31 cellular contexts compared by ENCODE assay signal in the genomic region with DNA sequence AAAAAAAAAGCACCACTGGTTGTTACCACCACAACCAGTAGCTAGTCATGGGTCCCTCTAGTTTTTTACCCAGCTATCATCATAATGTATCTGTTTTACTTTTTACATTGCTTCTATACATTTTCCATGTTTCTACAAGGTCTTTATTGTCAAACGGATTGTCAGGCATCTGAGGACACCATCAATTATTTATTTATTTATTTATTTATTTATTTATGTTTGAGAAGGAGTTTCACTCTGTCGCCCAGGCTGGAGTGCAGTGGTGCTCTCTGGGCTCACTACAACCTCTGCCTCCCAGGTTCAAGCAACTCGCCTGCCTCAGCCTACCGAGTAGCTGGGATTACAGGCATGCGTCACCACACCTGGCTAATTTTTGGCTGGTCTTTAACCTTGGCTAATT.
"Had no signal": no experiment of that assay in that cellular context is flagged by ENCODE, and none has a peak within 500 bp of the region (broad histone marks: within the 10 kb centered on the region; RNA-seq: fewer than 3 reads in every experiment).

No MANE protein-coding gene starts in this region.

- H3K9me3 ChIP-seq: ascending aorta had no signal

- H3K36me3 ChIP-seq: ascending aorta, cardiac muscle cell, WERI-Rb-1 had no signal

- H3K36me3 Mint-ChIP-seq: activated CD4-positive, alpha-beta memory T cell treated with anti-CD3 and anti-CD28 coated beads for 36 hours; activated naive CD4-positive, alpha-beta T cell treated with anti-CD3 and anti-CD28 coated beads, Interleukin-2, amount 10 ng/mL, durations not matched to agents 7 days and 5 days; activated naive CD4-positive, alpha-beta T cell treated with anti-CD3 and anti-CD28 coated beads, Interleukin-2, amount 50 U/mL, for 24 hours; activated naive CD8-positive, alpha-beta T cell; activated naive CD8-positive, alpha-beta T cell treated with anti-CD3 and anti-CD28 coated beads, Interleukin-2, amount 10 ng/mL, durations not matched to agents 7 days and 5 days; brain; WTC11 had no signal

- DNase-seq: activated CD4-positive, alpha-beta memory T cell treated with anti-CD3 and anti-CD28 coated beads for 36 hours; activated CD4-positive, alpha-beta T cell treated with anti-CD3 and anti-CD28 coated beads for 4 hours; activated CD4-positive, alpha-beta T cell treated with anti-CD3 and anti-CD28 coated beads, Interleukin-2, amount 10 ng/mL, durations not matched to agents 24 days and 14 days; activated CD4-positive, alpha-beta T cell treated with anti-CD3 and anti-CD28 coated beads, Interleukin-2, amount 50 U/mL, for 1 hour; activated CD4-positive, alpha-beta T cell treated with anti-CD3 and anti-CD28 coated beads, Interleukin-2, amount 50 U/mL, for 4 hours; activated CD4-positive, CD25-positive, alpha-beta regulatory T cell; activated CD8-positive, alpha-beta memory T cell treated with anti-CD3 and anti-CD28 coated beads, Interleukin-2, amount 50 U/mL, for 4 hours; activated CD8-positive, alpha-beta T cell treated with anti-CD3 and anti-CD28 coated beads for 36 hours; activated effector memory CD4-positive, alpha-beta T cell treated with Interleukin-2 at 50 U/mL for 16 hours; activated gamma-delta T cell; activated naive CD4-positive, alpha-beta T cell treated with anti-CD3 and anti-CD28 coated beads, Interleukin-2, amount 10 ng/mL, durations not matched to agents 7 days and 5 days; activated naive CD4-positive, alpha-beta T cell treated with Interleukin-2 at 50 U/mL for 16 hours; activated naive CD8-positive, alpha-beta T cell treated with anti-CD3 and anti-CD28 coated beads, Interleukin-2, amount 10 ng/mL, durations not matched to agents 7 days and 5 days; activated naive CD8-positive, alpha-beta T cell treated with anti-CD3 and anti-CD28 coated beads, Interleukin-2, amount 50 U/mL, for 24 hours; activated T-cell treated with anti-CD3 and anti-CD28 coated beads for 4 hours; activated T-cell treated with anti-CD3 and anti-CD28 coated beads, Interleukin-2, amount 50 U/mL, for 1 hour; activated T-cell treated with anti-CD3 and anti-CD28 coated beads, Interleukin-2, amount 50 U/mL, for 4 hours; activated T-cell treated with anti-CD3 and anti-CD28 coated beads, Interleukin-2, amount 50 U/mL, for 72 hours; cerebellar nuclear complex; T-helper 9 cell; WERI-Rb-1 had no signal

- H3K4me3 Mint-ChIP-seq: activated CD4-positive, alpha-beta memory T cell treated with anti-CD3 and anti-CD28 coated beads for 36 hours; activated CD4-positive, alpha-beta T cell treated with anti-CD3 and anti-CD28 coated beads, Interleukin-2, amount 10 ng/mL, durations not matched to agents 24 days and 14 days; activated CD8-positive, alpha-beta T cell treated with anti-CD3 and anti-CD28 coated beads for 36 hours; activated naive CD4-positive, alpha-beta T cell treated with anti-CD3 and anti-CD28 coated beads, Interleukin-2, amount 10 ng/mL, durations not matched to agents 7 days and 5 days; activated naive CD4-positive, alpha-beta T cell treated with anti-CD3 and anti-CD28 coated beads, Interleukin-2, amount 50 U/mL, for 24 hours; activated naive CD8-positive, alpha-beta T cell; activated naive CD8-positive, alpha-beta T cell treated with anti-CD3 and anti-CD28 coated beads, Interleukin-2, amount 10 ng/mL, durations not matched to agents 7 days and 5 days; activated naive CD8-positive, alpha-beta T cell treated with anti-CD3 and anti-CD28 coated beads, Interleukin-2, amount 50 U/mL, for 24 hours; activated T-cell treated with anti-CD3 and anti-CD28 coated beads, Interleukin-2, amount 50 U/mL, for 4 hours; activated T-cell treated with anti-CD3 and anti-CD28 coated beads, Interleukin-2, amount 50 U/mL, for 72 hours; brain; central memory CD8-positive, alpha-beta T cell; T-helper 1 cell treated with Interleukin-12 subunit alpha and Interleukin-12 subunit beta and Interleukin-4 antibody, amounts not matched to agents 30 μg/mL and 1 μg/mL, for 36 hours; T-helper 2 cell treated with Interferon-gamma antibody and Interleukin-4, amounts not matched to agents 5 μg/mL and 100 μg/mL, for 36 hours; WTC11 had no signal

- H3K27me3 Mint-ChIP-seq: activated CD4-positive, alpha-beta memory T cell treated with anti-CD3 and anti-CD28 coated beads for 36 hours; activated CD4-positive, alpha-beta T cell treated with anti-CD3 and anti-CD28 coated beads, Interleukin-2, amount 10 ng/mL, durations not matched to agents 24 days and 14 days; activated CD8-positive, alpha-beta T cell treated with anti-CD3 and anti-CD28 coated beads for 36 hours; activated naive CD4-positive, alpha-beta T cell treated with anti-CD3 and anti-CD28 coated beads, Interleukin-2, amount 10 ng/mL, durations not matched to agents 7 days and 5 days; activated naive CD4-positive, alpha-beta T cell treated with anti-CD3 and anti-CD28 coated beads, Interleukin-2, amount 50 U/mL, for 24 hours; activated naive CD8-positive, alpha-beta T cell; activated naive CD8-positive, alpha-beta T cell treated with anti-CD3 and anti-CD28 coated beads, Interleukin-2, amount 10 ng/mL, durations not matched to agents 7 days and 5 days; activated naive CD8-positive, alpha-beta T cell treated with anti-CD3 and anti-CD28 coated beads, Interleukin-2, amount 50 U/mL, for 24 hours; brain; central memory CD8-positive, alpha-beta T cell had no signal

- H3K4me1 ChIP-seq: ascending aorta had no signal

- H3K9me3 Mint-ChIP-seq: activated CD4-positive, alpha-beta memory T cell treated with anti-CD3 and anti-CD28 coated beads for 36 hours; activated CD4-positive, alpha-beta T cell treated with anti-CD3 and anti-CD28 coated beads, Interleukin-2, amount 10 ng/mL, durations not matched to agents 24 days and 14 days; activated CD8-positive, alpha-beta T cell treated with anti-CD3 and anti-CD28 coated beads for 36 hours; activated naive CD4-positive, alpha-beta T cell treated with anti-CD3 and anti-CD28 coated beads, Interleukin-2, amount 10 ng/mL, durations not matched to agents 7 days and 5 days; activated naive CD4-positive, alpha-beta T cell treated with anti-CD3 and anti-CD28 coated beads, Interleukin-2, amount 50 U/mL, for 24 hours; activated naive CD8-positive, alpha-beta T cell treated with anti-CD3 and anti-CD28 coated beads, Interleukin-2, amount 10 ng/mL, durations not matched to agents 7 days and 5 days; activated naive CD8-positive, alpha-beta T cell treated with anti-CD3 and anti-CD28 coated beads, Interleukin-2, amount 50 U/mL, for 24 hours; activated T-cell treated with anti-CD3 and anti-CD28 coated beads, Interleukin-2, amount 50 U/mL, for 4 hours; activated T-cell treated with anti-CD3 and anti-CD28 coated beads, Interleukin-2, amount 50 U/mL, for 72 hours; activated T-helper 2 cell treated with anti-CD3 and anti-CD28 coated beads, Interferon-gamma antibody, Interleukin-2, Interleukin-4, amounts not matched to agents 10 μg/mL and 5 μg/mL and 100 μg/mL, durations not matched to agents 14 hours and 24 hours and 36 hours; brain; central memory CD8-positive, alpha-beta T cell; T-helper 1 cell treated with Interleukin-12 subunit alpha and Interleukin-12 subunit beta and Interleukin-4 antibody, amounts not matched to agents 30 μg/mL and 1 μg/mL, for 36 hours; T-helper 2 cell treated with Interferon-gamma antibody and Interleukin-4, amounts not matched to agents 5 μg/mL and 100 μg/mL, for 36 hours; WTC11 had no signal

- H3K27ac Mint-ChIP-seq: activated CD4-positive, alpha-beta memory T cell treated with anti-CD3 and anti-CD28 coated beads for 36 hours; activated CD4-positive, alpha-beta T cell treated with anti-CD3 and anti-CD28 coated beads, Interleukin-2, amount 10 ng/mL, durations not matched to agents 24 days and 14 days; activated CD8-positive, alpha-beta T cell treated with anti-CD3 and anti-CD28 coated beads for 36 hours; activated naive CD4-positive, alpha-beta T cell treated with anti-CD3 and anti-CD28 coated beads, Interleukin-2, amount 10 ng/mL, durations not matched to agents 7 days and 5 days; activated naive CD4-positive, alpha-beta T cell treated with anti-CD3 and anti-CD28 coated beads, Interleukin-2, amount 50 U/mL, for 24 hours; activated naive CD8-positive, alpha-beta T cell; activated naive CD8-positive, alpha-beta T cell treated with anti-CD3 and anti-CD28 coated beads, Interleukin-2, amount 10 ng/mL, durations not matched to agents 7 days and 5 days; activated naive CD8-positive, alpha-beta T cell treated with anti-CD3 and anti-CD28 coated beads, Interleukin-2, amount 50 U/mL, for 24 hours; activated T-cell treated with anti-CD3 and anti-CD28 coated beads, Interleukin-2, amount 50 U/mL, for 72 hours; activated T-helper 2 cell treated with anti-CD3 and anti-CD28 coated beads, Interferon-gamma antibody, Interleukin-2, Interleukin-4, amounts not matched to agents 10 μg/mL and 5 μg/mL and 100 μg/mL, durations not matched to agents 14 hours and 24 hours and 36 hours; T-helper 1 cell treated with Interleukin-12 subunit alpha and Interleukin-12 subunit beta and Interleukin-4 antibody, amounts not matched to agents 30 μg/mL and 1 μg/mL, for 36 hours; T-helper 2 cell treated with Interferon-gamma antibody and Interleukin-4, amounts not matched to agents 5 μg/mL and 100 μg/mL, for 36 hours; WTC11 had no signal

- H3K4me1 Mint-ChIP-seq: activated CD4-positive, alpha-beta T cell treated with anti-CD3 and anti-CD28 coated beads, Interleukin-2, amount 10 ng/mL, durations not matched to agents 24 days and 14 days; activated naive CD4-positive, alpha-beta T cell treated with anti-CD3 and anti-CD28 coated beads, Interleukin-2, amount 10 ng/mL, durations not matched to agents 7 days and 5 days; activated naive CD8-positive, alpha-beta T cell treated with anti-CD3 and anti-CD28 coated beads, Interleukin-2, amount 10 ng/mL, durations not matched to agents 7 days and 5 days; central memory CD8-positive, alpha-beta T cell had no signal

- H3K27me3 ChIP-seq: ascending aorta, cardiac muscle cell had no signal

- H3K4me3 ChIP-seq: ascending aorta, cardiac muscle cell had no signal

- H3K27ac ChIP-seq: ascending aorta, cardiac muscle cell, WERI-Rb-1 had no signal
